9 cellular contexts compared by ENCODE assay signal in genomic region chr4:42151568-42152506, GRCh38. TPM values are rescaled to one million over a fixed set of nuclear protein-coding genes. Genes with fewer than 3 reads are reported as not detected.
DNase-seq lines count a peak whose midpoint lies in the region; ATAC-seq, FAIRE-seq and TF ChIP-seq lines count a peak whose summit lies in the region.
"Had no signal": no experiment of that assay in that cellular context is flagged by ENCODE, and none has a peak within 500 bp of the region (broad histone marks: within the 10 kb centered on the region; RNA-seq: fewer than 3 reads in every experiment).

No MANE protein-coding gene starts in this region.

- dilution Hi-C loops in keratinocyte (cut with MboI; ENCODE audit: extremely low pct_ligation_motif_present, low sequenced_read_pairs): no loop called here

- no peaks in the 10 kb centered on the region for H4K20me1 ChIP-seq in keratinocyte (ENCODE audit: control insufficient read depth, extremely low read depth, insufficient read depth, low read length)

- TF ChIP-seq CTCF in keratinocyte (optimal IDR thresholded peaks at IDR 0.05 in 1 of 3, IDR thresholded peaks at IDR 0.05 in 1 of 3, conservative IDR thresholded peaks at IDR 0.05 in 1 of 3; ENCODE audit: extremely low read depth in 1 of 3, insufficient read depth in 2 of 3, low read length in 3 of 3): no peak

- H3K9me3 ChIP-seq in keratinocyte (ENCODE audit: control insufficient read depth, low read depth, low read length): no peaks in the 10 kb centered on the region

- DNase-seq in activated effector memory CD4-positive, alpha-beta T cell treated with anti-CD3 and anti-CD28 coated beads, Interleukin-2, amount 50 U/mL, for 16 hours: peak; percentile 69
- DNase-seq in activated effector memory CD4-positive, alpha-beta T cell treated with Interleukin-2 at 50 U/mL for 16 hours: no peak
- DNase-seq in NCI-H1930 (lab: John Stamatoyannopoulos, UW) (peak; percentile 46 to 64), activated gamma-delta T cell (lab: John Stamatoyannopoulos, UW) (peak; percentile 18), keratinocyte (ENCODE audit: low read depth, low spot score) (no peak), SIG-M5 treated with dmso at 0.1 percent for 504 hours (lab: John Stamatoyannopoulos, UW; ENCODE audit: unreplicated experiment) (no peak)
- peak; percentile 29 for DNase-seq in stimulated activated CD8-positive, alpha-beta memory T cell treated with anti-CD3 and anti-CD28 coated beads, Interleukin-4, amount 100 ng/mL, for 24 hours (ENCODE audit: low read depth)

- no peaks in the 10 kb centered on the region for H3K4me1 ChIP-seq in keratinocyte (ENCODE audit: control insufficient read depth, extremely low read depth, insufficient read depth, low read length)

- H3K4me3 ChIP-seq in keratinocyte (ENCODE audit: control insufficient read depth in 2 of 3, extremely low read depth in 1 of 3, insufficient read depth in 2 of 3, low read depth in 1 of 3, low read length in 3 of 3): no peak overlapping the region

- peaks cover 41% of the 10 kb centered on the region for H3K27me3 ChIP-seq in keratinocyte (ENCODE audit: control insufficient read depth, extremely low read depth, insufficient read depth, low read length)

- H3K9ac ChIP-seq in keratinocyte (ENCODE audit: control insufficient read depth, extremely low read depth, insufficient read depth, low read length): no peak overlapping the region

- no peak overlapping the region for H3K27ac ChIP-seq in keratinocyte (ENCODE audit: control insufficient read depth, insufficient read depth, low read length)

- peak; percentile 68 for ATAC-seq in HG02678 (IDR thresholded peaks at IDR 0.05; ENCODE audit: unreplicated experiment)

- no peaks in the 10 kb centered on the region for H3K9me1 ChIP-seq in keratinocyte (ENCODE audit: control insufficient read depth, extremely low read depth, insufficient read depth, low read length)

- peak overlapping the region; percentile 10 for H3K4me2 ChIP-seq in keratinocyte (ENCODE audit: control insufficient read depth, extremely low read depth, insufficient read depth, low read depth, low read length)

- H2AFZ ChIP-seq in keratinocyte (ENCODE audit: control insufficient read depth, low read length): no peak overlapping the region

- no peak for FAIRE-seq in keratinocyte (lab: Jason Lieb, UNC)
- FAIRE-seq: colon had no signal

- no peaks in the 10 kb centered on the region for H3K36me3 ChIP-seq in keratinocyte (ENCODE audit: control insufficient read depth in 2 of 2, extremely low read depth in 1 of 2, insufficient read depth in 2 of 2, low read length in 2 of 2)

- no peaks in the 10 kb centered on the region for H3K79me2 ChIP-seq in keratinocyte (ENCODE audit: control insufficient read depth, insufficient read depth, low read length)

RNA-seq across cellular contexts. Expression of gene BEND4, which starts 0.6 kb away (rescaled TPM):
- not detected in 3 replicates for polyA plus RNA-seq in keratinocyte
- polyA plus RNA-seq in keratinocyte (2011; ENCODE audit: low read depth): not detected
- polyA plus RNA-seq in keratinocyte (2011; cell fraction: cytosol; rRNA removed): not detected in 2 replicates
- not detected in 2 replicates for polyA plus RNA-seq in keratinocyte (2011; cell fraction: nucleus; rRNA removed)
- not detected in 2 replicates for polyA plus RNA-seq in keratinocyte (2012; ENCODE audit: low replicate concordance)
- 0.03 TPM in 1 of 3 replicates, not detected in the others for polyA minus RNA-seq in keratinocyte
- polyA minus RNA-seq in keratinocyte (2011; cell fraction: cytosol; rRNA and poly(A)+ RNA removed): not detected
- not detected in 2 replicates for polyA minus RNA-seq in keratinocyte (2011; cell fraction: nucleus; rRNA and poly(A)+ RNA removed)

Comparison
In these comparisons a context has a peak if more than half of its experiments do, and no peak if none do; other contexts are left out.
1. DNase-seq: peak in activated effector memory CD4-positive, alpha-beta T cell treated with anti-CD3 and anti-CD28 coated beads, Interleukin-2, amount 50 U/mL, for 16 hours (single experiment), NCI-H1930 (2 of 2), activated gamma-delta T cell (single experiment) and stimulated activated CD8-positive, alpha-beta memory T cell treated with anti-CD3 and anti-CD28 coated beads, Interleukin-4, amount 100 ng/mL, for 24 hours (single experiment); none in activated effector memory CD4-positive, alpha-beta T cell treated with Interleukin-2 at 50 U/mL for 16 hours (single experiment), keratinocyte (single experiment) and SIG-M5 treated with dmso at 0.1 percent for 504 hours (single experiment).